Comparison of ENCODE assay signal across 1 cellular context in the genomic region with DNA sequence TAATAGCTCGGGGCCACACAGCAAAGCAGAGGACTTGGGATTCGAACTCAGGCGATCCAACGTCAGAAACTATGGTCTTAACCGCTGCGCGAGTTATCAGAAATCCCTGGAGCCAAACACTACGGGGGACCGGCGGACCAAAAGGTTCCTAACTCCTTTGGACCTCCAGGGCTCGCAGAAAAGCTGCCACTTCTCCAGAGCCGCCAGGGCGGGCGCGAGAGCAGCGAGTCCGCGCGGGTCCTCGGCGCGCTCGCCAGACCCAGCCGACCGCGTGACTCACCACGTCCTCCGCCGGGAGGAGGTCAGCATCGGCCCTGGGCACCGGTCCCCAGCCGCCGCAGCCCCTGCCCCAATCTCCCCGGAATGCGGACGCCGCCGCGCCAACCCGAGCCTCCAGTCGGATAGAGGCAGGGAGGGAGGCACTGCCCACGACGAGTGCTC.
TF ChIP-seq lines count a peak whose summit lies in the region.

No MANE protein-coding gene starts in this region.

TF ChIP-seq in HEK293, 187 proteins besides CTCF, POLR2A, EP300 and RAD21 (continued from another document):
- TF ChIP-seq, protein P1, sequence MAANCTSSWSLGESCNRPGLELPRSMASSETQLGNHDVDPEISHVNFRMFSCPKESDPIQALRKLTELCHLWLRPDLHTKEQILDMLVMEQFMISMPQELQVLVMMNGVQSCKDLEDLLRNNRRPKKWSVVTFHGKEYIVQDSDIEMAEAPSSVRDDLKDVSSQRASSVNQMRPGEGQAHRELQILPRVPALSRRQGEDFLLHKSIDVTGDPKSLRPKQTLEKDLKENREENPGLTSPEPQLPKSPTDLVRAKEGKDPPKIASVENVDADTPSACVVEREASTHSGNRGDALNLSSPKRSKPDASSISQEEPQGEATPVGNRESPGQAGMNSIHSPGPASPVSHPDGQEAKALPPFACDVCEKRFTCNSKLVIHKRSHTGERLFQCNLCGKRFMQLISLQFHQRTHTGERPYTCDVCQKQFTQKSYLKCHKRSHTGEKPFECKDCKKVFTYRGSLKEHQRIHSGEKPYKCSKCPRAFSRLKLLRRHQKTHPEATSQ (tag by site-specific recombination; IDR thresholded peaks at IDR 0.05): no peak
